Comparison of ENCODE assay signal across 8 cellular contexts in genomic region chr1:42957229-42957879, GRCh38. TPM values are rescaled to one million over a fixed set of nuclear protein-coding genes. Genes with fewer than 3 reads are reported as not detected.
DNase-seq lines count a peak whose midpoint lies in the region; ATAC-seq and TF ChIP-seq lines count a peak whose summit lies in the region.

No MANE protein-coding gene starts in this region.

- H3K9me2 ChIP-seq in SK-N-SH: no peaks in the 10 kb centered on the region

- POLR2A ChIA-PET in SK-N-SH (lab: Yijun Ruan, JAX): no interaction called here

- peak overlapping the region; percentile 98 for H3K4me2 ChIP-seq in SK-N-SH
- H3K4me2 ChIP-seq in fibroblast of lung (ENCODE audit: extremely low read depth, insufficient read depth, low read length): peak overlapping the region; percentile 90

- CTCF ChIA-PET in SK-N-SH (lab: Yijun Ruan, JAX): interaction anchor here (0.6 to 2.1 kb wide), 3 partner anchors 35 to 116 kb away, joined by 3 to 8 read pairs (median 8); no protein-coding TSS in a partner anchor

- H3K79me2 ChIP-seq in SK-N-SH (ENCODE audit: insufficient read depth) (peaks cover 63% of the 10 kb centered on the region), fibroblast of lung (ENCODE audit: control insufficient read depth, insufficient read depth, low read length) (peaks cover 57% of the 10 kb centered on the region)

- H3K27me3 ChIP-seq in SK-N-SH (ENCODE audit: insufficient read depth): no peaks in the 10 kb centered on the region
- no peaks in the 10 kb centered on the region for H3K27me3 ChIP-seq in fibroblast of lung (ENCODE audit: control insufficient read depth, insufficient read depth, low read length)
- no peaks in the 10 kb centered on the region for H3K27me3 ChIP-seq in rectal smooth muscle tissue (ENCODE audit: control insufficient read depth, insufficient read depth, low read length)

- H2AFZ ChIP-seq in SK-N-SH (ENCODE audit: low read depth) (0 out of 2 replicates have a peak overlapping the region, but pooled peaks have one; percentile 5), fibroblast of lung (ENCODE audit: low read length) (no peak overlapping the region)

- H3K9ac ChIP-seq in SK-N-SH (peak overlapping the region; percentile 92), fibroblast of lung (ENCODE audit: insufficient read depth, low read length) (peak overlapping the region; percentile 87), rectal smooth muscle tissue (ENCODE audit: low read length) (peak overlapping the region; percentile 25)

- H3K4me1 ChIP-seq in SK-N-SH (ENCODE audit: control insufficient read depth in 1 of 2, insufficient read depth in 2 of 2, low read depth in 1 of 2, low read length in 1 of 2) (peaks cover 6 to 29% of the 10 kb centered on the region in 2 experiments; a peak in 3 of 4 replicates), fibroblast of lung (ENCODE audit: control insufficient read depth, extremely low read depth, insufficient read depth, low read length) (peaks cover 7% of the 10 kb centered on the region), rectal smooth muscle tissue (ENCODE audit: control insufficient read depth, insufficient read depth, low read length) (peaks cover 9% of the 10 kb centered on the region)

- 25% methylated on average over 18 of the region's 26 CpGs for WGBS in SK-N-SH (ENCODE audit: low lambda C conversion rate)

- H3K27ac ChIP-seq in SK-N-SH (ENCODE audit: low read depth in 2 of 2, low read length in 1 of 2) (peak overlapping the region; percentile 69 to 76), fibroblast of lung (ENCODE audit: insufficient read depth, low read length) (peak overlapping the region; percentile 80), rectal smooth muscle tissue (ENCODE audit: low read depth, low read length) (peak overlapping the region; percentile 47)

- TF ChIP-seq RAD21 in SK-N-SH (IDR thresholded peaks at IDR 0.05; ENCODE audit: low read length): no peak

- no peaks in the 10 kb centered on the region for H4K20me1 ChIP-seq in SK-N-SH (ENCODE audit: insufficient read depth)
- H4K20me1 ChIP-seq in fibroblast of lung (ENCODE audit: control insufficient read depth, extremely low read depth, insufficient read depth, low read length): no peaks in the 10 kb centered on the region

- H3K36me3 ChIP-seq in SK-N-SH (replicated peaks in 1 of 2; ENCODE audit: control insufficient read depth in 1 of 2, insufficient read depth in 2 of 2, low read length in 1 of 2) (peaks cover 4 to 10% of the 10 kb centered on the region in 2 experiments), fibroblast of lung (ENCODE audit: control insufficient read depth, insufficient read depth, low read length) (peaks cover under 1% of the 10 kb centered on the region), rectal smooth muscle tissue (ENCODE audit: control insufficient read depth, insufficient read depth, low read length) (no peaks in the 10 kb centered on the region)

- TF ChIP-seq EP300 in SK-N-SH (IDR thresholded peaks at IDR 0.05; ENCODE audit: borderline replicate concordance in 1 of 2, low read depth in 1 of 2, low read length in 1 of 2): no peak

- ATAC-seq in GM21423 (IDR thresholded peaks at IDR 0.05; ENCODE audit: unreplicated experiment): peak; percentile 1

- H3F3A ChIP-seq in SK-N-SH (replicated peaks; ENCODE audit: insufficient read depth): peaks cover 7% of the 10 kb centered on the region

- H3K9me3 ChIP-seq in SK-N-SH (no peaks in the 10 kb centered on the region), fibroblast of lung (ENCODE audit: control insufficient read depth, insufficient read depth, low read depth, low read length) (no peaks in the 10 kb centered on the region)

- H3K4me3 ChIP-seq in SK-N-SH (ENCODE audit: low read depth in 2 of 2, low read length in 1 of 2) (peak overlapping the region; percentile 91 to 96), fibroblast of lung (replicated peaks in 1 of 4; ENCODE audit: control extremely low read depth in 1 of 4, insufficient read depth in 1 of 4, low read depth in 3 of 4, low read length in 4 of 4) (peak overlapping the region; percentile 50 to 82 (median 74)), rectal smooth muscle tissue (ENCODE audit: low read length) (peak overlapping the region; percentile 93)

- TF ChIP-seq CTCF in SK-N-SH (IDR thresholded peaks at IDR 0.05) (no peak), fibroblast of lung (conservative IDR thresholded peaks at IDR 0.05 in 1 of 2, IDR thresholded peaks at IDR 0.05 in 1 of 2; ENCODE audit: low read depth in 1 of 2, low read length in 2 of 2) (no peak)

- DNase-seq in SK-N-SH (no peak), fibroblast of lung (ENCODE audit: low read depth in 2 of 2) (no peak), SW480 (ENCODE audit: low spot score) (no peak), amygdala (lab: John Stamatoyannopoulos, UW) (no peak), NCI-H345 treated with DMSO at 0.1 percent for 48 hours (lab: John Stamatoyannopoulos, UW; ENCODE audit: unreplicated experiment) (no peak), midbrain (lab: John Stamatoyannopoulos, UW) (no peak)

TF ChIP-seq in SK-N-SH, 30 proteins besides CTCF, POLR2A, EP300 and RAD21:
- TF ChIP-seq GATA2 (CRISPR knock-in tag; IDR thresholded peaks at IDR 0.05) (no peak), EZH2phosphoT487 (IDR thresholded peaks at IDR 0.05; ENCODE audit: borderline replicate concordance, low read depth) (no peak), NRF1 (IDR thresholded peaks at IDR 0.05; ENCODE audit: low read depth, low read length) (no peak), REST (IDR thresholded peaks at IDR 0.05; ENCODE audit: low read depth, low read length) (no peak), RXRA (IDR thresholded peaks at IDR 0.05; ENCODE audit: borderline replicate concordance, low read depth) (no peak), SMC3 (IDR thresholded peaks at IDR 0.05; ENCODE audit: low read depth, low read length) (no peak), MEF2A (IDR thresholded peaks at IDR 0.05; ENCODE audit: borderline replicate concordance, low read depth) (no peak), FOSL2 (IDR thresholded peaks at IDR 0.05; ENCODE audit: borderline replicate concordance, low read depth) (no peak), RFX5 (IDR thresholded peaks at IDR 0.05; ENCODE audit: low read length) (no peak), YY1 (IDR thresholded peaks at IDR 0.05; ENCODE audit: low read depth) (no peak)
- TF ChIP-seq, protein P1, sequence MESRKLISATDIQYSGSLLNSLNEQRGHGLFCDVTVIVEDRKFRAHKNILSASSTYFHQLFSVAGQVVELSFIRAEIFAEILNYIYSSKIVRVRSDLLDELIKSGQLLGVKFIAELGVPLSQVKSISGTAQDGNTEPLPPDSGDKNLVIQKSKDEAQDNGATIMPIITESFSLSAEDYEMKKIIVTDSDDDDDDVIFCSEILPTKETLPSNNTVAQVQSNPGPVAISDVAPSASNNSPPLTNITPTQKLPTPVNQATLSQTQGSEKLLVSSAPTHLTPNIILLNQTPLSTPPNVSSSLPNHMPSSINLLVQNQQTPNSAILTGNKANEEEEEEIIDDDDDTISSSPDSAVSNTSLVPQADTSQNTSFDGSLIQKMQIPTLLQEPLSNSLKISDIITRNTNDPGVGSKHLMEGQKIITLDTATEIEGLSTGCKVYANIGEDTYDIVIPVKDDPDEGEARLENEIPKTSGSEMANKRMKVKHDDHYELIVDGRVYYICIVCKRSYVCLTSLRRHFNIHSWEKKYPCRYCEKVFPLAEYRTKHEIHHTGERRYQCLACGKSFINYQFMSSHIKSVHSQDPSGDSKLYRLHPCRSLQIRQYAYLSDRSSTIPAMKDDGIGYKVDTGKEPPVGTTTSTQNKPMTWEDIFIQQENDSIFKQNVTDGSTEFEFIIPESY (IDR thresholded peaks at IDR 0.05; ENCODE audit: borderline replicate concordance, low read depth): no peak

RNA-seq across cellular contexts. Expression of gene SLC2A1, which starts 1.3 kb away (rescaled TPM):
- polyA plus RNA-seq in SK-N-SH (2012; rRNA removed): 50.5 and 63.8 TPM in 2 replicates
- 26.8 and 43.4 TPM in 2 replicates for polyA plus RNA-seq in SK-N-SH (2012; cell fraction: cytosol; rRNA removed)
- 110 and 122 TPM in 2 replicates for polyA plus RNA-seq in SK-N-SH (2012; cell fraction: nucleus; rRNA removed)
- 17.2 and 56.5 TPM in 2 replicates for total RNA-seq in fibroblast of lung
- 29.5 and 29.9 TPM in 2 replicates for polyA plus RNA-seq in fibroblast of lung
- 46.1 and 46.9 TPM in 2 replicates for polyA plus RNA-seq in fibroblast of lung (2012)
- 66.6 and 84.1 TPM in 2 replicates for polyA minus RNA-seq in fibroblast of lung (ENCODE audit: low replicate concordance)

Comparison
In these comparisons a context has a peak if more than half of its experiments do, and no peak if none do; other contexts are left out.
1. H3K9ac ChIP-seq: peak in every context shown above with its lines; median percentile 92 in SK-N-SH; 87 in fibroblast of lung; 25 in rectal smooth muscle tissue.